ENCODE assay signal across 14 cellular contexts in genomic region chr13:29884671-29885424, GRCh38. TPM values are rescaled to one million over a fixed set of nuclear protein-coding genes. Genes with fewer than 3 reads are reported as not detected.
DNase-seq lines count a peak whose midpoint lies in the region; ATAC-seq and TF ChIP-seq lines count a peak whose summit lies in the region.
"Had no signal": no experiment of that assay in that cellular context is flagged by ENCODE, and none has a peak within 500 bp of the region (broad histone marks: within the 10 kb centered on the region; RNA-seq: fewer than 3 reads in every experiment).

No MANE protein-coding gene starts in this region.

- H3K27me3 ChIP-seq in esophagus muscularis mucosa, result no peaks in the 10 kb centered on the region
- H3K27me3 ChIP-seq: brain microvascular endothelial cell had no signal

- no peak overlapping the region for H3K4me3 ChIP-seq in esophagus muscularis mucosa

- 67% methylated on average over 7 of the region's 7 CpGs for WGBS in esophagus muscularis mucosa

- TF ChIP-seq POLR2A in esophagus muscularis mucosa (IDR thresholded peaks at IDR 0.05; ENCODE audit: low read depth), result no peak

- ATAC-seq in GM21825 (IDR thresholded peaks at IDR 0.05; ENCODE audit: unreplicated experiment) (no peak), GM21529 (IDR thresholded peaks at IDR 0.05; ENCODE audit: unreplicated experiment) (no peak), HG03521 (IDR thresholded peaks at IDR 0.05; ENCODE audit: unreplicated experiment) (no peak)

- H3K36me3 ChIP-seq in esophagus muscularis mucosa, result no peaks in the 10 kb centered on the region
- H3K36me3 ChIP-seq: brain microvascular endothelial cell had no signal

- H3K9me3 ChIP-seq in esophagus muscularis mucosa, result no peaks in the 10 kb centered on the region

- peaks cover 0 to 9% (median 5%) of the 10 kb centered on the region in 4 donors for H3K4me1 ChIP-seq in esophagus muscularis mucosa

- intact Hi-C loops in esophagus muscularis mucosa (cut with DNase I), result no loop called here

- H3K27ac ChIP-seq in esophagus muscularis mucosa (replicated peaks in 1 of 4), result no peak overlapping the region
- H3K27ac ChIP-seq: brain microvascular endothelial cell had no signal

- TF ChIP-seq EP300 in esophagus muscularis mucosa (IDR thresholded peaks at IDR 0.05), result no peak

- DNase-seq in EH (ENCODE audit: low read depth), result peak; percentile 13
- peak; percentile 58 for DNase-seq in RPMI7951 (ENCODE audit: low read depth)
- DNase-seq in esophagus muscularis mucosa (ENCODE audit: extremely low spot score), result peak; percentile 39
- DNase-seq in middle frontal gyrus (ENCODE audit: extremely low spot score, low spot score), result peak; percentile 30
- DNase-seq in NCI-H2029 (lab: John Stamatoyannopoulos, UW), result no peak
- DNase-seq: activated CD4-positive, alpha-beta memory T cell treated with anti-CD3 and anti-CD28 coated beads for 36 hours; brain microvascular endothelial cell; DMS 273 treated with DMSO at 0.1 percent for 48 hours; NCI-H1436 treated with DMSO at 0.1 percent for 48 hours; NCI-H524 treated with DMSO at 0.1 percent for 48 hours; T-helper 9 cell had no signal

- no peak for TF ChIP-seq CTCF in esophagus muscularis mucosa (IDR thresholded peaks at IDR 0.05)

RNA-seq across cellular contexts. Expression of gene UBL3, which starts 34.4 kb away (rescaled TPM):
- total RNA-seq in RPMI7951 (2014; rRNA removed; shearing (Covaris generic)), result 20.1 and 24.5 TPM in 2 replicates
- total RNA-seq in esophagus muscularis mucosa, result 10 to 100 TPM; 30.2 to 44.5 (median 32.6) TPM
